In genomic region chr14:105442834-105443233, GRCh38 we compare ENCODE assay signal across 2 cellular contexts.
TF ChIP-seq lines count a peak whose summit lies in the region.

No MANE protein-coding gene starts in this region.

TF ChIP-seq in GM23338, 12 proteins besides CTCF, POLR2A, EP300 and RAD21:
- TF ChIP-seq, protein P1, sequence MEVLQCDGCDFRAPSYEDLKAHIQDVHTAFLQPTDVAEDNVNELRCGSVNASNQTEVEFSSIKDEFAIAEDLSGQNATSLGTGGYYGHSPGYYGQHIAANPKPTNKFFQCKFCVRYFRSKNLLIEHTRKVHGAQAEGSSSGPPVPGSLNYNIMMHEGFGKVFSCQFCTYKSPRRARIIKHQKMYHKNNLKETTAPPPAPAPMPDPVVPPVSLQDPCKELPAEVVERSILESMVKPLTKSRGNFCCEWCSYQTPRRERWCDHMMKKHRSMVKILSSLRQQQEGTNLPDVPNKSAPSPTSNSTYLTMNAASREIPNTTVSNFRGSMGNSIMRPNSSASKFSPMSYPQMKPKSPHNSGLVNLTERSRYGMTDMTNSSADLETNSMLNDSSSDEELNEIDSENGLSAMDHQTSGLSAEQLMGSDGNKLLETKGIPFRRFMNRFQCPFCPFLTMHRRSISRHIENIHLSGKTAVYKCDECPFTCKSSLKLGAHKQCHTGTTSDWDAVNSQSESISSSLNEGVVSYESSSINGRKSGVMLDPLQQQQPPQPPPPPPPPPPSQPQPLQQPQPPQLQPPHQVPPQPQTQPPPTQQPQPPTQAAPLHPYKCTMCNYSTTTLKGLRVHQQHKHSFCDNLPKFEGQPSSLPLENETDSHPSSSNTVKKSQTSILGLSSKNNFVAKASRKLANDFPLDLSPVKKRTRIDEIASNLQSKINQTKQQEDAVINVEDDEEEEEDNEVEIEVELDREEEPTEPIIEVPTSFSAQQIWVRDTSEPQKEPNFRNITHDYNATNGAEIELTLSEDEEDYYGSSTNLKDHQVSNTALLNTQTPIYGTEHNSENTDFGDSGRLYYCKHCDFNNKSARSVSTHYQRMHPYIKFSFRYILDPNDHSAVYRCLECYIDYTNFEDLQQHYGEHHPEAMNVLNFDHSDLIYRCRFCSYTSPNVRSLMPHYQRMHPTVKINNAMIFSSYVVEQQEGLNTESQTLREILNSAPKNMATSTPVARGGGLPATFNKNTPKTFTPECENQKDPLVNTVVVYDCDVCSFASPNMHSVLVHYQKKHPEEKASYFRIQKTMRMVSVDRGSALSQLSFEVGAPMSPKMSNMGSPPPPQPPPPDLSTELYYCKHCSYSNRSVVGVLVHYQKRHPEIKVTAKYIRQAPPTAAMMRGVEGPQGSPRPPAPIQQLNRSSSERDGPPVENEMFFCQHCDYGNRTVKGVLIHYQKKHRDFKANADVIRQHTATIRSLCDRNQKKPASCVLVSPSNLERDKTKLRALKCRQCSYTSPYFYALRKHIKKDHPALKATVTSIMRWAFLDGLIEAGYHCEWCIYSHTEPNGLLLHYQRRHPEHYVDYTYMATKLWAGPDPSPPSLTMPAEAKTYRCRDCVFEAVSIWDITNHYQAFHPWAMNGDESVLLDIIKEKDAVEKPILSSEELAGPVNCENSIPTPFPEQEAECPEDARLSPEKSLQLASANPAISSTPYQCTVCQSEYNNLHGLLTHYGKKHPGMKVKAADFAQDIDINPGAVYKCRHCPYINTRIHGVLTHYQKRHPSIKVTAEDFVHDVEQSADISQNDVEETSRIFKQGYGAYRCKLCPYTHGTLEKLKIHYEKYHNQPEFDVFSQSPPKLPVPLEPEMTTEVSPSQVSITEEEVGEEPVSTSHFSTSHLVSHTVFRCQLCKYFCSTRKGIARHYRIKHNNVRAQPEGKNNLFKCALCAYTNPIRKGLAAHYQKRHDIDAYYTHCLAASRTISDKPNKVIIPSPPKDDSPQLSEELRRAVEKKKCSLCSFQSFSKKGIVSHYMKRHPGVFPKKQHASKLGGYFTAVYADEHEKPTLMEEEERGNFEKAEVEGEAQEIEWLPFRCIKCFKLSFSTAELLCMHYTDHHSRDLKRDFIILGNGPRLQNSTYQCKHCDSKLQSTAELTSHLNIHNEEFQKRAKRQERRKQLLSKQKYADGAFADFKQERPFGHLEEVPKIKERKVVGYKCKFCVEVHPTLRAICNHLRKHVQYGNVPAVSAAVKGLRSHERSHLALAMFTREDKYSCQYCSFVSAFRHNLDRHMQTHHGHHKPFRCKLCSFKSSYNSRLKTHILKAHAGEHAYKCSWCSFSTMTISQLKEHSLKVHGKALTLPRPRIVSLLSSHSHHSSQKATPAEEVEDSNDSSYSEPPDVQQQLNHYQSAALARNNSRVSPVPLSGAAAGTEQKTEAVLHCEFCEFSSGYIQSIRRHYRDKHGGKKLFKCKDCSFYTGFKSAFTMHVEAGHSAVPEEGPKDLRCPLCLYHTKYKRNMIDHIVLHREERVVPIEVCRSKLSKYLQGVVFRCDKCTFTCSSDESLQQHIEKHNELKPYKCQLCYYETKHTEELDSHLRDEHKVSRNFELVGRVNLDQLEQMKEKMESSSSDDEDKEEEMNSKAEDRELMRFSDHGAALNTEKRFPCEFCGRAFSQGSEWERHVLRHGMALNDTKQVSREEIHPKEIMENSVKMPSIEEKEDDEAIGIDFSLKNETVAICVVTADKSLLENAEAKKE (CRISPR knock-in tag; IDR thresholded peaks at IDR 0.05): no peak
- TF ChIP-seq JUNB (IDR thresholded peaks at IDR 0.05; ENCODE audit: unreplicated experiment) (no peak), ZNF331 (CRISPR knock-in tag; IDR thresholded peaks at IDR 0.05; ENCODE audit: low read depth) (no peak)
- TF ChIP-seq, protein P2, sequence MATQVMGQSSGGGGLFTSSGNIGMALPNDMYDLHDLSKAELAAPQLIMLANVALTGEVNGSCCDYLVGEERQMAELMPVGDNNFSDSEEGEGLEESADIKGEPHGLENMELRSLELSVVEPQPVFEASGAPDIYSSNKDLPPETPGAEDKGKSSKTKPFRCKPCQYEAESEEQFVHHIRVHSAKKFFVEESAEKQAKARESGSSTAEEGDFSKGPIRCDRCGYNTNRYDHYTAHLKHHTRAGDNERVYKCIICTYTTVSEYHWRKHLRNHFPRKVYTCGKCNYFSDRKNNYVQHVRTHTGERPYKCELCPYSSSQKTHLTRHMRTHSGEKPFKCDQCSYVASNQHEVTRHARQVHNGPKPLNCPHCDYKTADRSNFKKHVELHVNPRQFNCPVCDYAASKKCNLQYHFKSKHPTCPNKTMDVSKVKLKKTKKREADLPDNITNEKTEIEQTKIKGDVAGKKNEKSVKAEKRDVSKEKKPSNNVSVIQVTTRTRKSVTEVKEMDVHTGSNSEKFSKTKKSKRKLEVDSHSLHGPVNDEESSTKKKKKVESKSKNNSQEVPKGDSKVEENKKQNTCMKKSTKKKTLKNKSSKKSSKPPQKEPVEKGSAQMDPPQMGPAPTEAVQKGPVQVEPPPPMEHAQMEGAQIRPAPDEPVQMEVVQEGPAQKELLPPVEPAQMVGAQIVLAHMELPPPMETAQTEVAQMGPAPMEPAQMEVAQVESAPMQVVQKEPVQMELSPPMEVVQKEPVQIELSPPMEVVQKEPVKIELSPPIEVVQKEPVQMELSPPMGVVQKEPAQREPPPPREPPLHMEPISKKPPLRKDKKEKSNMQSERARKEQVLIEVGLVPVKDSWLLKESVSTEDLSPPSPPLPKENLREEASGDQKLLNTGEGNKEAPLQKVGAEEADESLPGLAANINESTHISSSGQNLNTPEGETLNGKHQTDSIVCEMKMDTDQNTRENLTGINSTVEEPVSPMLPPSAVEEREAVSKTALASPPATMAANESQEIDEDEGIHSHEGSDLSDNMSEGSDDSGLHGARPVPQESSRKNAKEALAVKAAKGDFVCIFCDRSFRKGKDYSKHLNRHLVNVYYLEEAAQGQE (IDR thresholded peaks at IDR 0.05; ENCODE audit: unreplicated experiment): no peak
TF ChIP-seq in GM23338: peak in this region for 0.

TF ChIP-seq in K562, 482 proteins besides CTCF, POLR2A, EP300 and RAD21:
- TF ChIP-seq SLC30A9 (CRISPR knock-in tag; IDR thresholded peaks at IDR 0.05) (no peak), POLR2G (IDR thresholded peaks at IDR 0.05; ENCODE audit: low read depth, low read length) (peak; percentile 35; the same call in 1 of the 2 replicates)
TF ChIP-seq in K562: peak in this region for 1.
